Comparison of ENCODE assay signal across 9 cellular contexts in the genomic region with DNA sequence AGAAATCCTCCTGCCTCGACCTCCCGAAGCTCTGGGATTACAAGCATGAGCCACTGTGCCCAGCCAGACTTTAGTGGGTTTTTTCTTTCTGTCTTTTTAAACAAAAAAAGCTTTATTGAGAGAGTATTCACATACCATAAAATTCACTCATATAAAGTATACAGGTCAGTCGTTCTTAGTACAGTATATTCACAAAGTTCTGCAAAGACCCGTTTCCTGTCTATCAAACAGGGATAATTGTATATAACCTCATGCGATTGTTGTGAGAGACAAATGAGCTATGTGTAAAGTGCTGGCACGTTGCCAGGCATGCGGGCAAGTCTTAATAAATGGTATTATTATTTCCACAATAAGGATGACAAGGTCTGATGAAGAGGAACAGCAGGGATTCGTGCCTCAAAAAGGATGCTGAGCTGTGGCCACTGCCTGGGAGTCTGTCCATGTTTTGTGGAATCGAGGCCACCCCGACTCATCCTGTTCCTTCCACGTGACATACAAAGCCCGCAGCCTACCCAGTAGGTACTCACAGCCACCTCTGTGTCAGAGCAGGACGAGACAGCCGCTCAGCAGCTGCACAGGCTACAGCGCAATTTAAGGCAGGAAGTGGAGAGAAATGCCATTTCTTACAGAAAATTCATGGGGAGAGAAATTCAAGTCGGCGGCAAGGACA. TPM values are rescaled to one million over a fixed set of nuclear protein-coding genes. Genes with fewer than 3 reads are reported as not detected.
DNase-seq lines count a peak whose midpoint lies in the region; ATAC-seq, FAIRE-seq and TF ChIP-seq lines count a peak whose summit lies in the region.
"Had no signal": no experiment of that assay in that cellular context is flagged by ENCODE, and none has a peak within 500 bp of the region (broad histone marks: within the 10 kb centered on the region; RNA-seq: fewer than 3 reads in every experiment).

No MANE protein-coding gene starts in this region.

- H3K27me3 ChIP-seq in CD4-positive, alpha-beta T cell (ENCODE audit: control insufficient read depth, insufficient read depth, low read length) = no peaks in the 10 kb centered on the region
- H3K27me3 ChIP-seq in endodermal cell (ENCODE audit: control insufficient read depth, insufficient read depth, low read length, poor library complexity, severe bottlenecking) (no peaks in the 10 kb centered on the region), small intestine (ENCODE audit: control insufficient read depth in 2 of 2, insufficient read depth in 2 of 2, low read length in 2 of 2) (no peaks in the 10 kb centered on the region)

- H3K9ac ChIP-seq in endodermal cell (ENCODE audit: extremely low read depth, low read length, poor library complexity, severe bottlenecking) = no peak overlapping the region

- H3K36me3 ChIP-seq in endodermal cell (ENCODE audit: control insufficient read depth, insufficient read depth, low read length) (no peaks in the 10 kb centered on the region), small intestine (ENCODE audit: control insufficient read depth in 2 of 2, insufficient read depth in 2 of 2, low read length in 2 of 2) (no peaks in the 10 kb centered on the region)

- 91 to 94% methylated on average over 8 to 17 of the region's 17 CpGs for WGBS in endodermal cell (ENCODE audit: insufficient coverage in 1 of 2, insufficient read length in 1 of 2), 2 experiments
- WGBS in small intestine, 3 donors = 37 to 51% (median 49%) methylated on average over 17 of the region's 17 CpGs

- no peaks in the 10 kb centered on the region for H3K9me3 Mint-ChIP-seq in CD4-positive, alpha-beta T cell
- H3K9me3 Mint-ChIP-seq in activated CD4-positive, alpha-beta T cell treated with anti-CD3 and anti-CD28 coated beads for 36 hours (ENCODE audit: low read depth) = no peaks in the 10 kb centered on the region
- H3K9me3 Mint-ChIP-seq in endodermal cell = no peaks in the 10 kb centered on the region
- no peaks in the 10 kb centered on the region for H3K9me3 Mint-ChIP-seq in stimulated activated naive CD8-positive, alpha-beta T cell treated with anti-CD3 and anti-CD28 coated beads, Interleukin-15, Interleukin-2, amounts not matched to agents 100 ng/mL and 50 ng/mL, for 24 hours
- H3K9me3 Mint-ChIP-seq: neural crest cell had no signal

- H3K4me3 ChIP-seq in endodermal cell (ENCODE audit: low read length) (no peak overlapping the region), small intestine (ENCODE audit: low read depth in 1 of 2, low read length in 2 of 2) (no peak overlapping the region)

- H3K36me3 Mint-ChIP-seq in CD4-positive, alpha-beta T cell (ENCODE audit: low read depth) = no peaks in the 10 kb centered on the region
- no peaks in the 10 kb centered on the region for H3K36me3 Mint-ChIP-seq in activated CD4-positive, alpha-beta T cell treated with anti-CD3 and anti-CD28 coated beads for 36 hours (ENCODE audit: low read depth)
- no peaks in the 10 kb centered on the region for H3K36me3 Mint-ChIP-seq in endodermal cell (ENCODE audit: low read depth)
- no peaks in the 10 kb centered on the region for H3K36me3 Mint-ChIP-seq in stimulated activated naive CD8-positive, alpha-beta T cell treated with anti-CD3 and anti-CD28 coated beads, Interleukin-15, Interleukin-2, amounts not matched to agents 100 ng/mL and 50 ng/mL, for 24 hours (ENCODE audit: low read depth)

- no peak for TF ChIP-seq CTCF in CD4-positive, alpha-beta T cell (IDR thresholded peaks at IDR 0.05)
- TF ChIP-seq CTCF in endodermal cell (conservative IDR thresholded peaks at IDR 0.05) = no peak

- peak; percentile 91 for ATAC-seq in CD4-positive, alpha-beta T cell (ENCODE audit: poor library complexity)
- peak; percentile 100 for ATAC-seq in activated CD4-positive, alpha-beta T cell treated with anti-CD3 and anti-CD28 coated beads for 36 hours
- no peak for ATAC-seq in Right ventricle myocardium superior (ENCODE audit: poor library complexity)

- FAIRE-seq in small intestine (lab: Jason Lieb, UNC) = no peak

- DNase-seq in CD4-positive, alpha-beta T cell = peak; percentile 2 to 40 (median 17)
- DNase-seq in NCI-H1105 treated with DMSO at 0.1 percent for 48 hours (lab: John Stamatoyannopoulos, UW) = peak; percentile 67
- peak; percentile 74 for DNase-seq in activated CD4-positive, alpha-beta T cell treated with anti-CD3 and anti-CD28 coated beads for 36 hours
- DNase-seq in endodermal cell = no peak
- no peak for DNase-seq in NK-92 treated with Interleukin-12 subunit alpha and Interleukin-12 subunit beta, amount 100 ng/mL, for 24 hours (lab: John Stamatoyannopoulos, UW)
- no peak for DNase-seq in small intestine
- no peak for DNase-seq in Right ventricle myocardium superior

- no peaks in the 10 kb centered on the region for H3K27me3 Mint-ChIP-seq in CD4-positive, alpha-beta T cell
- no peaks in the 10 kb centered on the region for H3K27me3 Mint-ChIP-seq in activated CD4-positive, alpha-beta T cell treated with anti-CD3 and anti-CD28 coated beads for 36 hours
- H3K27me3 Mint-ChIP-seq in endodermal cell (ENCODE audit: insufficient read depth) = no peaks in the 10 kb centered on the region
- peaks cover 4% of the 10 kb centered on the region for H3K27me3 Mint-ChIP-seq in stimulated activated naive CD8-positive, alpha-beta T cell treated with anti-CD3 and anti-CD28 coated beads, Interleukin-15, Interleukin-2, amounts not matched to agents 100 ng/mL and 50 ng/mL, for 24 hours

- POLR2A ChIA-PET in CD4-positive, alpha-beta T cell (lab: Charles Lee) = no interaction called here
- POLR2A ChIA-PET in activated CD4-positive, alpha-beta T cell treated with anti-CD3 and anti-CD28 coated beads for 36 hours (lab: Charles Lee) = interaction anchor here (0.7 kb wide), 1 partner anchor 227 kb away, joined by 3 read pairs; no protein-coding TSS in a partner anchor

- no peak overlapping the region for H3K4me3 Mint-ChIP-seq in CD4-positive, alpha-beta T cell
- H3K4me3 Mint-ChIP-seq in activated CD4-positive, alpha-beta T cell treated with anti-CD3 and anti-CD28 coated beads for 36 hours = no peak overlapping the region
- H3K4me3 Mint-ChIP-seq in endodermal cell = no peak overlapping the region
- H3K4me3 Mint-ChIP-seq in stimulated activated naive CD8-positive, alpha-beta T cell treated with anti-CD3 and anti-CD28 coated beads, Interleukin-15, Interleukin-2, amounts not matched to agents 100 ng/mL and 50 ng/mL, for 24 hours = peak overlapping the region; percentile 14
- H3K4me3 Mint-ChIP-seq: neural crest cell had no signal

- H3K27ac Mint-ChIP-seq in CD4-positive, alpha-beta T cell = no peak overlapping the region
- no peak overlapping the region for H3K27ac Mint-ChIP-seq in activated CD4-positive, alpha-beta T cell treated with anti-CD3 and anti-CD28 coated beads for 36 hours
- no peak overlapping the region for H3K27ac Mint-ChIP-seq in endodermal cell
- H3K27ac Mint-ChIP-seq in stimulated activated naive CD8-positive, alpha-beta T cell treated with anti-CD3 and anti-CD28 coated beads, Interleukin-15, Interleukin-2, amounts not matched to agents 100 ng/mL and 50 ng/mL, for 24 hours = no peak overlapping the region

- H3K9me3 ChIP-seq in CD4-positive, alpha-beta T cell (ENCODE audit: control insufficient read depth, low read length) = no peaks in the 10 kb centered on the region
- H3K9me3 ChIP-seq in endodermal cell (ENCODE audit: control insufficient read depth, low read length) (no peaks in the 10 kb centered on the region), small intestine (ENCODE audit: control insufficient read depth, low read depth) (no peaks in the 10 kb centered on the region)

- peaks cover 5% of the 10 kb centered on the region for H3K4me1 Mint-ChIP-seq in CD4-positive, alpha-beta T cell (ENCODE audit: low read depth)
- H3K4me1 Mint-ChIP-seq in activated CD4-positive, alpha-beta T cell treated with anti-CD3 and anti-CD28 coated beads for 36 hours = peaks cover 5% of the 10 kb centered on the region
- H3K4me1 Mint-ChIP-seq in endodermal cell = peaks cover 8% of the 10 kb centered on the region
- peaks cover 6% of the 10 kb centered on the region for H3K4me1 Mint-ChIP-seq in stimulated activated naive CD8-positive, alpha-beta T cell treated with anti-CD3 and anti-CD28 coated beads, Interleukin-15, Interleukin-2, amounts not matched to agents 100 ng/mL and 50 ng/mL, for 24 hours (ENCODE audit: low read depth)

- no peaks in the 10 kb centered on the region for H3K4me1 ChIP-seq in endodermal cell (ENCODE audit: control insufficient read depth, insufficient read depth, low read length)
- no peaks in the 10 kb centered on the region for H3K4me1 ChIP-seq in small intestine (ENCODE audit: control insufficient read depth in 2 of 2, insufficient read depth in 1 of 2, low read depth in 1 of 2, low read length in 1 of 2)

- intact Hi-C loops in CD4-positive, alpha-beta T cell (cut with DNase I, micrococcal nuclease) = no loop called here
- intact Hi-C loops in activated CD4-positive, alpha-beta T cell treated with anti-CD3 and anti-CD28 coated beads for 36 hours (cut with DNase I, micrococcal nuclease) = no loop called here
- intact Hi-C loops in Right ventricle myocardium superior (cut with DNase I) = no loop called here

- CTCF ChIA-PET in CD4-positive, alpha-beta T cell (lab: Charles Lee) = no interaction called here
- CTCF ChIA-PET in activated CD4-positive, alpha-beta T cell treated with anti-CD3 and anti-CD28 coated beads for 36 hours (lab: Charles Lee) = interaction anchor here (0.7 kb wide), 1 partner anchor 273 kb away, joined by 4 read pairs; no protein-coding TSS in a partner anchor

- no peak overlapping the region for H3K27ac ChIP-seq in CD4-positive, alpha-beta T cell (ENCODE audit: low read depth, low read length)
- H3K27ac ChIP-seq in endodermal cell (ENCODE audit: low read depth, low read length) (peak overlapping the region; percentile 44), small intestine (ENCODE audit: low read depth in 1 of 2, low read length in 1 of 2) (no peak overlapping the region)

RNA-seq across cellular contexts. Expression of gene SMKR1, which starts 51.7 kb away (rescaled TPM):
- total RNA-seq in CD4-positive, alpha-beta T cell = under 1 TPM; 0.22 to 0.49 TPM
- 1 to 10 TPM; 2.3 to 2.7 TPM for total RNA-seq in activated CD4-positive, alpha-beta T cell treated with anti-CD3 and anti-CD28 coated beads for 36 hours
- under 1 TPM; 0.55 to 0.97 TPM for total RNA-seq in endodermal cell
- 0.71 TPM for polyA plus RNA-seq in endodermal cell (2013, experiment 1 of 2)
- polyA plus RNA-seq in endodermal cell (2013, experiment 2 of 2) = 0.87 TPM
- polyA plus RNA-seq in small intestine = under 1 TPM in 1 of 3 donors, not detected in 2; 0.49 TPM
- not detected for total RNA-seq in Right ventricle myocardium superior

RNA-seq across cellular contexts. Expression of gene NRF1, which starts 57.5 kb away (rescaled TPM):
- total RNA-seq in CD4-positive, alpha-beta T cell = 10 to 100 TPM; 35.4 to 36.1 TPM
- total RNA-seq in activated CD4-positive, alpha-beta T cell treated with anti-CD3 and anti-CD28 coated beads for 36 hours = 10 to 100 TPM; 20.5 to 28.9 TPM
- total RNA-seq in endodermal cell = 10 to 100 TPM; 22.9 to 26.4 TPM
- polyA plus RNA-seq in endodermal cell (2013, experiment 1 of 2) = 19.4 TPM
- 18.7 TPM for polyA plus RNA-seq in endodermal cell (2013, experiment 2 of 2)
- 1 to 10 TPM; 7.6 to 9.7 (median 8.8) TPM for polyA plus RNA-seq in small intestine
- 9.0 TPM for total RNA-seq in Right ventricle myocardium superior

Comparison
In these comparisons a context has a peak if more than half of its experiments do, and no peak if none do; other contexts are left out.
1. DNase-seq: peak in CD4-positive, alpha-beta T cell (10 of 10), NCI-H1105 treated with DMSO at 0.1 percent for 48 hours (single experiment) and activated CD4-positive, alpha-beta T cell treated with anti-CD3 and anti-CD28 coated beads for 36 hours (single experiment); none in endodermal cell (single experiment), NK-92 treated with Interleukin-12 subunit alpha and Interleukin-12 subunit beta, amount 100 ng/mL, for 24 hours (single experiment), small intestine (single experiment) and Right ventricle myocardium superior (single experiment).